In the genomic region with DNA sequence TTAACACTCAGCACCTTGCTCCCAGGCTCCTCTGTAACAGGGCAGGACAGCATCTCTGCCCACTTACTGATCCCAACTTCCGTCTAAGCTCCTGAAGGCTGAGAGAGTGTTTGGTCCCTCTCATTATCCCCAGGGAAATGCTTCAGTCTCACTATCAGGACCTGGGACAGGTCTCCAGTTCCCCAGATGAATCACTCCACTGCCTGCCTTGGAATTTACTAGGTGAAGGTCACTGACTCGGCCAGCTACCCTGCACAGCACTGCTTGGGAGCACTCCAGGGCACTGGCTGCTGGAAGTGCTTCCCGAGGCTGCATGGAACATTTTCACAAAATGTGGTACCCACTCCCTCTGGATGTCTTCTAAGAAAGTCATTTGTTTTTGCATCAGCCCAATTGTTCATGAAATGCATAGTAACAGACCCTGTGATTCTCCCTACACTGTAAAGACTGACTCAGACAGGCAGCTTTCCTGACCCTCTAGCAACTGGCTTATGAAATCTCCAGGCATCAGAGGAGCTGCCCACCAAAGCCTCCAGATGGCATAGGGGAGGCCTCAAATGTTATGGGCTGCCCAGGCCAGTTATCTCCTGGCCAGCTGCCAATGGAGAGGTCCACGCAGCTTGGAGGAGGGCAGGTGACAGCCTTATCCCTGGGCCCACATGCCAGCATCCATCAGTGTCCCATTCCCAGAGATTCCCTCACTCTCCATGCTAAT, we compare ENCODE assay signal across 2 cellular contexts.
TF ChIP-seq lines count a peak whose summit lies in the region.

No MANE protein-coding gene starts in this region.

TF ChIP-seq in SK-N-SH, 30 proteins besides CTCF, POLR2A, EP300 and RAD21:
- TF ChIP-seq, protein P1, sequence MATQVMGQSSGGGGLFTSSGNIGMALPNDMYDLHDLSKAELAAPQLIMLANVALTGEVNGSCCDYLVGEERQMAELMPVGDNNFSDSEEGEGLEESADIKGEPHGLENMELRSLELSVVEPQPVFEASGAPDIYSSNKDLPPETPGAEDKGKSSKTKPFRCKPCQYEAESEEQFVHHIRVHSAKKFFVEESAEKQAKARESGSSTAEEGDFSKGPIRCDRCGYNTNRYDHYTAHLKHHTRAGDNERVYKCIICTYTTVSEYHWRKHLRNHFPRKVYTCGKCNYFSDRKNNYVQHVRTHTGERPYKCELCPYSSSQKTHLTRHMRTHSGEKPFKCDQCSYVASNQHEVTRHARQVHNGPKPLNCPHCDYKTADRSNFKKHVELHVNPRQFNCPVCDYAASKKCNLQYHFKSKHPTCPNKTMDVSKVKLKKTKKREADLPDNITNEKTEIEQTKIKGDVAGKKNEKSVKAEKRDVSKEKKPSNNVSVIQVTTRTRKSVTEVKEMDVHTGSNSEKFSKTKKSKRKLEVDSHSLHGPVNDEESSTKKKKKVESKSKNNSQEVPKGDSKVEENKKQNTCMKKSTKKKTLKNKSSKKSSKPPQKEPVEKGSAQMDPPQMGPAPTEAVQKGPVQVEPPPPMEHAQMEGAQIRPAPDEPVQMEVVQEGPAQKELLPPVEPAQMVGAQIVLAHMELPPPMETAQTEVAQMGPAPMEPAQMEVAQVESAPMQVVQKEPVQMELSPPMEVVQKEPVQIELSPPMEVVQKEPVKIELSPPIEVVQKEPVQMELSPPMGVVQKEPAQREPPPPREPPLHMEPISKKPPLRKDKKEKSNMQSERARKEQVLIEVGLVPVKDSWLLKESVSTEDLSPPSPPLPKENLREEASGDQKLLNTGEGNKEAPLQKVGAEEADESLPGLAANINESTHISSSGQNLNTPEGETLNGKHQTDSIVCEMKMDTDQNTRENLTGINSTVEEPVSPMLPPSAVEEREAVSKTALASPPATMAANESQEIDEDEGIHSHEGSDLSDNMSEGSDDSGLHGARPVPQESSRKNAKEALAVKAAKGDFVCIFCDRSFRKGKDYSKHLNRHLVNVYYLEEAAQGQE (IDR thresholded peaks at IDR 0.05; ENCODE audit: low read depth, low read length): peak; percentile 88
- no peak for TF ChIP-seq RXRA (IDR thresholded peaks at IDR 0.05; ENCODE audit: borderline replicate concordance, low read depth)

TF ChIP-seq in SK-N-SH treated with all-trans-retinoic acid at 6 μM for 48 hours, 23 proteins besides CTCF, POLR2A, EP300 and RAD21 (continued from another document):
- TF ChIP-seq, protein P2, sequence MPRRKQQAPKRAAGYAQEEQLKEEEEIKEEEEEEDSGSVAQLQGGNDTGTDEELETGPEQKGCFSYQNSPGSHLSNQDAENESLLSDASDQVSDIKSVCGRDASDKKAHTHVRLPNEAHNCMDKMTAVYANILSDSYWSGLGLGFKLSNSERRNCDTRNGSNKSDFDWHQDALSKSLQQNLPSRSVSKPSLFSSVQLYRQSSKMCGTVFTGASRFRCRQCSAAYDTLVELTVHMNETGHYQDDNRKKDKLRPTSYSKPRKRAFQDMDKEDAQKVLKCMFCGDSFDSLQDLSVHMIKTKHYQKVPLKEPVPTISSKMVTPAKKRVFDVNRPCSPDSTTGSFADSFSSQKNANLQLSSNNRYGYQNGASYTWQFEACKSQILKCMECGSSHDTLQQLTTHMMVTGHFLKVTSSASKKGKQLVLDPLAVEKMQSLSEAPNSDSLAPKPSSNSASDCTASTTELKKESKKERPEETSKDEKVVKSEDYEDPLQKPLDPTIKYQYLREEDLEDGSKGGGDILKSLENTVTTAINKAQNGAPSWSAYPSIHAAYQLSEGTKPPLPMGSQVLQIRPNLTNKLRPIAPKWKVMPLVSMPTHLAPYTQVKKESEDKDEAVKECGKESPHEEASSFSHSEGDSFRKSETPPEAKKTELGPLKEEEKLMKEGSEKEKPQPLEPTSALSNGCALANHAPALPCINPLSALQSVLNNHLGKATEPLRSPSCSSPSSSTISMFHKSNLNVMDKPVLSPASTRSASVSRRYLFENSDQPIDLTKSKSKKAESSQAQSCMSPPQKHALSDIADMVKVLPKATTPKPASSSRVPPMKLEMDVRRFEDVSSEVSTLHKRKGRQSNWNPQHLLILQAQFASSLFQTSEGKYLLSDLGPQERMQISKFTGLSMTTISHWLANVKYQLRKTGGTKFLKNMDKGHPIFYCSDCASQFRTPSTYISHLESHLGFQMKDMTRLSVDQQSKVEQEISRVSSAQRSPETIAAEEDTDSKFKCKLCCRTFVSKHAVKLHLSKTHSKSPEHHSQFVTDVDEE (CRISPR knock-in tag; IDR thresholded peaks at IDR 0.05): no peak
- TF ChIP-seq, protein P3, sequence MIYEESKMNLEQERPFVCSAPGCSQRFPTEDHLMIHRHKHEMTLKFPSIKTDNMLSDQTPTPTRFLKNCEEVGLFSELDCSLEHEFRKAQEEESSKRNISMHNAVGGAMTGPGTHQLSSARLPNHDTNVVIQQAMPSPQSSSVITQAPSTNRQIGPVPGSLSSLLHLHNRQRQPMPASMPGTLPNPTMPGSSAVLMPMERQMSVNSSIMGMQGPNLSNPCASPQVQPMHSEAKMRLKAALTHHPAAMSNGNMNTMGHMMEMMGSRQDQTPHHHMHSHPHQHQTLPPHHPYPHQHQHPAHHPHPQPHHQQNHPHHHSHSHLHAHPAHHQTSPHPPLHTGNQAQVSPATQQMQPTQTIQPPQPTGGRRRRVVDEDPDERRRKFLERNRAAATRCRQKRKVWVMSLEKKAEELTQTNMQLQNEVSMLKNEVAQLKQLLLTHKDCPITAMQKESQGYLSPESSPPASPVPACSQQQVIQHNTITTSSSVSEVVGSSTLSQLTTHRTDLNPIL (CRISPR knock-in tag; IDR thresholded peaks at IDR 0.05; ENCODE audit: low read depth): no peak
- TF ChIP-seq BACH2 (CRISPR knock-in tag; IDR thresholded peaks at IDR 0.05; ENCODE audit: borderline replicate concordance) (no peak), GLIS3 (CRISPR knock-in tag; IDR thresholded peaks at IDR 0.05) (no peak), ZFP30 (CRISPR knock-in tag; IDR thresholded peaks at IDR 0.05) (no peak), ZNF70 (CRISPR knock-in tag; IDR thresholded peaks at IDR 0.05) (no peak), ZNF8 (CRISPR knock-in tag; IDR thresholded peaks at IDR 0.05) (no peak)
